In the genomic region with DNA sequence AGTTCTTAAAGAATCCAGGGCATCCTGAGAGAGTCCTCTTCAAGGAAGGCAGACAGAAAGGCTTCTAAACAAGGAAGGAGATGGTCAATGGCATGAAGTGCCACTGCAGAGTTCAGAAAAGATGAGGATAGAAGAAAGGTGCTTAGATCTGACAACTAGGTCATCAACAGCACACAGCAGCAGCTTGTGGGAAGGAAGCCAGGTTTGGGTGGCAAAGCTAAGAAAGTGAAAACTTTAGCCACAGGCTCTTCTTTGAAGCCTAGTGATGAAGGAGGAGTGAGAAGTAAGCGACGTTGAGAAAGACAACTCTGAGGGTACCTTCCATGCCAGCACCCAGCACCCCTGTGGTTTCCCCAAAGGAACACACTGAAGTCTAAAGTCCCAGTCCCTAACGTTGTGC, we compare ENCODE assay signal across 4 cellular contexts.
"Had no signal": no experiment of that assay in that cellular context is flagged by ENCODE, and none has a peak within 500 bp of the region (broad histone marks: within the 10 kb centered on the region; RNA-seq: fewer than 3 reads in every experiment).

No MANE protein-coding gene starts in this region.

- H3K9me3 Mint-ChIP-seq: GM23338 had no signal

- H3K4me3 Mint-ChIP-seq: GM23338, H9 had no signal

- DNase-seq: H9, HCEC 1CT, IMR-90 had no signal

- ATAC-seq: GM23338 had no signal

- H3K27ac Mint-ChIP-seq: GM23338 had no signal

- H2AFZ ChIP-seq: GM23338 had no signal

- H3K4me3 ChIP-seq: GM23338 had no signal
